27 cellular contexts compared by ENCODE assay signal in genomic region chr12:50005150-50005549, GRCh38. TPM values are rescaled to one million over a fixed set of nuclear protein-coding genes. Genes with fewer than 3 reads are reported as not detected.
DNase-seq lines count a peak whose midpoint lies in the region; ATAC-seq, FAIRE-seq and TF ChIP-seq lines count a peak whose summit lies in the region.
"Had no signal": no experiment of that assay in that cellular context is flagged by ENCODE, and none has a peak within 500 bp of the region (broad histone marks: within the 10 kb centered on the region; RNA-seq: fewer than 3 reads in every experiment).

No MANE protein-coding gene starts in this region.

- intact Hi-C loops in OCI-LY7 (cut with micrococcal nuclease; ENCODE audit: unreplicated experiment), result no loop called here

- H3K27ac ChIP-seq in OCI-LY7 (ENCODE audit: low read depth, low read length, poor library complexity, severe bottlenecking) (peak overlapping the region; percentile 83), stomach smooth muscle (ENCODE audit: low read length) (peak overlapping the region; percentile 77), SJCRH30 (no peak overlapping the region)
- H3K27ac ChIP-seq: left lung, parathyroid adenoma, tibial nerve had no signal

- H3K9me3 ChIP-seq in OCI-LY7 (ENCODE audit: low read length) (no peaks in the 10 kb centered on the region), stomach smooth muscle (ENCODE audit: control insufficient read depth in 2 of 2, low read length in 2 of 2) (no peaks in the 10 kb centered on the region), SJCRH30 (replicated peaks) (no peaks in the 10 kb centered on the region)
- H3K9me3 ChIP-seq: left lung, tibial nerve had no signal

- H3K9me2 ChIP-seq in OCI-LY7 (ENCODE audit: insufficient read depth, low read length), result no peaks in the 10 kb centered on the region

- H3K27me3 ChIP-seq in bronchial epithelial cell (ENCODE audit: control insufficient read depth, insufficient read depth, low read length), result no peaks in the 10 kb centered on the region
- H3K27me3 ChIP-seq in stomach smooth muscle (ENCODE audit: control insufficient read depth in 1 of 2, insufficient read depth in 2 of 2, low read length in 2 of 2), result no peaks in the 10 kb centered on the region
- H3K27me3 ChIP-seq in SJCRH30, result no peaks in the 10 kb centered on the region
- H3K27me3 ChIP-seq: left lung, tibial nerve had no signal

- peaks cover 46% of the 10 kb centered on the region; the same call in 1 of the 2 replicates for H3K79me2 ChIP-seq in OCI-LY7 (ENCODE audit: insufficient read depth, low read depth, low read length)
- H3K79me2 ChIP-seq: parathyroid adenoma had no signal

- no peak overlapping the region for H3K4me2 ChIP-seq in OCI-LY7 (ENCODE audit: low read length)

- peak overlapping the region in 1 of 2 donors; percentile 7 for H3K9ac ChIP-seq in stomach smooth muscle (ENCODE audit: low read length in 2 of 2)
- H3K9ac ChIP-seq: parathyroid adenoma had no signal

- DNase-seq in OCI-LY7 (ENCODE audit: low spot score) (no peak), bronchial epithelial cell (ENCODE audit: low read depth) (no peak), globus pallidus (ENCODE audit: low spot score) (peak; percentile 53), cerebellar cortex (ENCODE audit: low spot score) (no peak), SJCRH30 (no peak), DMS53 treated with DMSO at 0.1 percent for 48 hours (lab: John Stamatoyannopoulos, UW; ENCODE audit: unreplicated experiment) (no peak)
- DNase-seq: activated B cell treated with CpG ODN at 0.5 μM for 24 hours; activated CD4-positive, alpha-beta memory T cell treated with anti-CD3 and anti-CD28 coated beads for 36 hours; activated gamma-delta T cell treated with Interleukin-2 at 50 U/mL for 16 hours; CD4-positive, alpha-beta memory T cell; cortex of kidney; DMS 273 treated with DMSO at 0.1 percent for 48 hours; HCEC 1CT; IMR-90; left lung; NCI-H2081; NCI-H345; NCI-H82 had no signal

- no peak overlapping the region for H3K4me3 ChIP-seq in OCI-LY7 (ENCODE audit: low read depth, low read length, poor library complexity, severe bottlenecking)
- H3K4me3 ChIP-seq in bronchial epithelial cell (ENCODE audit: low read depth, low read length), result no peak overlapping the region
- no peak overlapping the region for H3K4me3 ChIP-seq in stomach smooth muscle (ENCODE audit: low read length in 2 of 2)
- H3K4me3 ChIP-seq in SJCRH30, result no peak overlapping the region
- H3K4me3 ChIP-seq: left lung, tibial nerve had no signal

- CTCF ChIA-PET in OCI-LY7 (lab: Charles Lee; ENCODE audit: unreplicated experiment), result interaction anchor here (1.3 kb wide), 1 partner anchor 13 kb away, joined by 3 read pairs; no protein-coding TSS in a partner anchor

- peak; percentile 47 for FAIRE-seq in bronchial epithelial cell (lab: Jason Lieb, UNC)

- no TSS peak for BruUV-seq in OCI-LY7 (replicated peaks; lab: Mats Ljungman, UMichigan)

- peaks cover 40% of the 10 kb centered on the region for H3K4me1 ChIP-seq in OCI-LY7 (ENCODE audit: insufficient read depth, low read length, poor library complexity, severe bottlenecking)
- peaks cover 17% of the 10 kb centered on the region for H3K4me1 ChIP-seq in stomach smooth muscle (ENCODE audit: control insufficient read depth, insufficient read depth, low read length)
- H3K4me1 ChIP-seq in SJCRH30, result peaks cover 4% of the 10 kb centered on the region
- H3K4me1 ChIP-seq: left lung, parathyroid adenoma, tibial nerve had no signal

- POLR2A ChIA-PET in OCI-LY7 (lab: Charles Lee), result interaction anchor here (1.1 to 3.2 kb wide), 2 partner anchors 9 to 20 kb away, joined by 3 to 29 read pairs; partner anchors contain the start of gene RACGAP1

- peaks cover 91% of the 10 kb centered on the region for H3K36me3 ChIP-seq in OCI-LY7 (ENCODE audit: insufficient read depth, low read length)
- peaks cover 3% of the 10 kb centered on the region for H3K36me3 ChIP-seq in bronchial epithelial cell (ENCODE audit: control insufficient read depth, insufficient read depth, low read length)
- no peaks in the 10 kb centered on the region for H3K36me3 ChIP-seq in stomach smooth muscle (ENCODE audit: control insufficient read depth in 2 of 2, insufficient read depth in 2 of 2, low read length in 2 of 2)
- H3K36me3 ChIP-seq in SJCRH30, result peaks cover 85% of the 10 kb centered on the region

- TF ChIP-seq CTCF in OCI-LY7 (conservative IDR thresholded peaks at IDR 0.05; ENCODE audit: low read length) (no peak), bronchial epithelial cell (IDR thresholded peaks at IDR 0.05; ENCODE audit: insufficient read depth, low read length, severe bottlenecking) (no peak)

- no peak for ATAC-seq in HG02610 (IDR thresholded peaks at IDR 0.05; ENCODE audit: unreplicated experiment)
- ATAC-seq: natural killer cell treated with Interleukin-12 subunit alpha and Interleukin-12 subunit beta and Interleukin-15 and Interleukin-18, amount 100 ng/mL, for 72 hours; sciatic nerve had no signal

- no peak overlapping the region for H2AFZ ChIP-seq in OCI-LY7 (ENCODE audit: low read length)
- H2AFZ ChIP-seq: parathyroid adenoma had no signal

- peaks cover 10% of the 10 kb centered on the region; the same call in 1 of the 2 replicates for H4K20me1 ChIP-seq in OCI-LY7 (ENCODE audit: insufficient read depth, low read length)

RNA-seq across cellular contexts. Expression of gene RACGAP1, which starts 20.1 kb away (rescaled TPM):
- total RNA-seq in OCI-LY7 (2014; rRNA removed; shearing (Covaris generic)), result 69.6 and 75.3 TPM in 2 replicates
- total RNA-seq in OCI-LY7 (2022), result 93.6 and 104 TPM in 2 replicates
- 9.6 and 11.3 TPM in 2 replicates for total RNA-seq in bronchial epithelial cell
- total RNA-seq in SJCRH30 (2014; rRNA removed; shearing (Covaris generic)), result 148 and 152 TPM in 2 replicates

RNA-seq across cellular contexts. Expression of gene AQP6, which starts 32.4 kb away (rescaled TPM):
- total RNA-seq in OCI-LY7 (2014; rRNA removed; shearing (Covaris generic)), result not detected in 2 replicates
- total RNA-seq in OCI-LY7 (2022), result not detected in 2 replicates
- under 0.01 TPM in 1 of 2 replicates, not detected in the other for total RNA-seq in bronchial epithelial cell
- total RNA-seq in SJCRH30 (2014; rRNA removed; shearing (Covaris generic)), result not detected in 2 replicates
- total RNA-seq: activated B cell treated with CpG ODN at 0.5 μM for 24 hours; activated CD4-positive, alpha-beta memory T cell treated with anti-CD3 and anti-CD28 coated beads for 36 hours; CD4-positive, alpha-beta memory T cell; IMR-90; M059J; natural killer cell treated with Interleukin-12 subunit alpha and Interleukin-12 subunit beta and Interleukin-15 and Interleukin-18, amount 100 ng/mL, for 72 hours had no signal

RNA-seq across cellular contexts. Expression of gene AQP5, which starts 43.5 kb away (rescaled TPM):
- not detected in 2 replicates for total RNA-seq in OCI-LY7 (2014; rRNA removed; shearing (Covaris generic))
- total RNA-seq in OCI-LY7 (2022) (not detected in 2 replicates), bronchial epithelial cell (1.3 and 9.9 TPM in 2 replicates)
- total RNA-seq in SJCRH30 (2014; rRNA removed; shearing (Covaris generic)), result 0.18 TPM in 1 of 2 replicates, not detected in the other
- total RNA-seq: activated B cell treated with CpG ODN at 0.5 μM for 24 hours; activated CD4-positive, alpha-beta memory T cell treated with anti-CD3 and anti-CD28 coated beads for 36 hours; CD4-positive, alpha-beta memory T cell; G401; IMR-90; natural killer cell treated with Interleukin-12 subunit alpha and Interleukin-12 subunit beta and Interleukin-15 and Interleukin-18, amount 100 ng/mL, for 72 hours had no signal

RNA-seq across cellular contexts. Expression of gene ASIC1, which starts 52.2 kb away (rescaled TPM):
- total RNA-seq in OCI-LY7 (2014; rRNA removed; shearing (Covaris generic)), result 0.05 TPM in 1 of 2 replicates, not detected in the other
- total RNA-seq in OCI-LY7 (2022), result 0.57 and 0.59 TPM in 2 replicates
- total RNA-seq in bronchial epithelial cell, result 1.3 and 1.4 TPM in 2 replicates
- 7.5 and 8.9 TPM in 2 replicates for total RNA-seq in SJCRH30 (2014; rRNA removed; shearing (Covaris generic))
- total RNA-seq: activated B cell treated with CpG ODN at 0.5 μM for 24 hours had no signal

RNA-seq across cellular contexts. Expression of gene AQP2, which starts 54.6 kb away (rescaled TPM):
- total RNA-seq in OCI-LY7 (2014; rRNA removed; shearing (Covaris generic)), result not detected in 2 replicates
- total RNA-seq in OCI-LY7 (2022), result not detected in 2 replicates
- not detected in 2 replicates for total RNA-seq in bronchial epithelial cell
- not detected in 2 replicates for total RNA-seq in SJCRH30 (2014; rRNA removed; shearing (Covaris generic))
- total RNA-seq: activated B cell treated with CpG ODN at 0.5 μM for 24 hours; activated CD4-positive, alpha-beta memory T cell treated with anti-CD3 and anti-CD28 coated beads for 36 hours; CD4-positive, alpha-beta memory T cell; G401; IMR-90; M059J; mesothelial cell of epicardium; natural killer cell treated with Interleukin-12 subunit alpha and Interleukin-12 subunit beta and Interleukin-15 and Interleukin-18, amount 100 ng/mL, for 72 hours; sciatic nerve; tibial nerve had no signal
